ENCODE assay signal across 26 cellular contexts in genomic region chr6:107217248-107217647, GRCh38.
"Had no signal": no experiment of that assay in that cellular context is flagged by ENCODE, and none has a peak within 500 bp of the region (broad histone marks: within the 10 kb centered on the region; RNA-seq: fewer than 3 reads in every experiment).

No MANE protein-coding gene starts in this region.

- H3K9me3 ChIP-seq: breast epithelium, sigmoid colon, stomach, uterus had no signal

- H3K27me3 Mint-ChIP-seq: activated naive CD8-positive, alpha-beta T cell; activated T-cell treated with anti-CD3 and anti-CD28 coated beads, Interleukin-2, amount 50 U/mL, for 24 hours; activated T-helper 17 cell treated with anti-CD3 and anti-CD28 coated beads, Interleukin-2, amount 50 U/mL, for 72 hours; central memory CD8-positive, alpha-beta T cell; stimulated activated memory B cell treated with anti-CD40 and anti-IgM and Interleukin-4, amounts not matched to agents 10 μg/mL and 1 μg/mL and 100 μg/mL, for 72 hours had no signal

- H3K4me3 Mint-ChIP-seq: activated naive CD8-positive, alpha-beta T cell; activated T-cell treated with anti-CD3 and anti-CD28 coated beads, Interleukin-2, amount 50 U/mL, for 24 hours; activated T-helper 17 cell treated with anti-CD3 and anti-CD28 coated beads, Interleukin-2, amount 50 U/mL, for 72 hours; central memory CD8-positive, alpha-beta T cell; nephron; stimulated activated memory B cell treated with anti-CD40 and anti-IgM and Interleukin-4, amounts not matched to agents 10 μg/mL and 1 μg/mL and 100 μg/mL, for 72 hours; T-helper 2 cell treated with Interferon-gamma antibody and Interleukin-4, amounts not matched to agents 5 μg/mL and 100 μg/mL, for 36 hours had no signal

- ATAC-seq: activated T-helper 17 cell treated with anti-CD3 and anti-CD28 coated beads, Interleukin-2, amount 50 U/mL, for 72 hours; foreskin keratinocyte; left ventricle myocardium superior; stimulated activated memory B cell treated with anti-CD40 and anti-IgM and Interleukin-4, amounts not matched to agents 10 μg/mL and 1 μg/mL and 100 μg/mL, for 72 hours had no signal

- H3K27ac ChIP-seq: breast epithelium, foreskin keratinocyte, sigmoid colon, stomach, uterus, WERI-Rb-1 had no signal

- H3K27me3 ChIP-seq: breast epithelium, foreskin keratinocyte, sigmoid colon, stomach, uterus had no signal

- H3K27ac Mint-ChIP-seq: activated naive CD8-positive, alpha-beta T cell; activated T-cell treated with anti-CD3 and anti-CD28 coated beads, Interleukin-2, amount 50 U/mL, for 24 hours; activated T-helper 17 cell treated with anti-CD3 and anti-CD28 coated beads, Interleukin-2, amount 50 U/mL, for 72 hours; stimulated activated memory B cell treated with anti-CD40 and anti-IgM and Interleukin-4, amounts not matched to agents 10 μg/mL and 1 μg/mL and 100 μg/mL, for 72 hours; T-helper 2 cell treated with Interferon-gamma antibody and Interleukin-4, amounts not matched to agents 5 μg/mL and 100 μg/mL, for 36 hours had no signal

- FAIRE-seq: colon had no signal

- DNase-seq: activated CD8-positive, alpha-beta memory T cell treated with anti-CD3 and anti-CD28 coated beads for 24 hours; activated CD8-positive, alpha-beta memory T cell treated with anti-CD3 and anti-CD28 coated beads, Interleukin-2, amount 50 U/mL, for 4 hours; activated T-cell treated with anti-CD3 and anti-CD28 coated beads, Interleukin-2, amount 50 U/mL, for 24 hours; effector memory CD4-positive, alpha-beta T cell; foreskin keratinocyte; hippocampal formation; kidney glomerular epithelial cell; left ventricle myocardium superior; nucleus accumbens; posterior cingulate gyrus; retina; sigmoid colon; stimulated activated CD4-positive, alpha-beta T cell treated with anti-CD3 and anti-CD28 coated beads, Interleukin-15, amount 100 ng/mL, for 24 hours; stomach; trophoblast cell; uterus; WERI-Rb-1 had no signal

- H3K36me3 Mint-ChIP-seq: activated naive CD8-positive, alpha-beta T cell had no signal

- H3K9me3 Mint-ChIP-seq: activated T-cell treated with anti-CD3 and anti-CD28 coated beads, Interleukin-2, amount 50 U/mL, for 24 hours; activated T-helper 17 cell treated with anti-CD3 and anti-CD28 coated beads, Interleukin-2, amount 50 U/mL, for 72 hours; central memory CD8-positive, alpha-beta T cell; nephron; stimulated activated memory B cell treated with anti-CD40 and anti-IgM and Interleukin-4, amounts not matched to agents 10 μg/mL and 1 μg/mL and 100 μg/mL, for 72 hours; T-helper 2 cell treated with Interferon-gamma antibody and Interleukin-4, amounts not matched to agents 5 μg/mL and 100 μg/mL, for 36 hours had no signal

- H3K4me3 ChIP-seq: breast epithelium, sigmoid colon, smooth muscle cell, stomach, uterus had no signal

- H3K36me3 ChIP-seq: breast epithelium, sigmoid colon, stomach, uterus, WERI-Rb-1 had no signal

- H3K4me1 ChIP-seq: breast epithelium, stomach, uterus had no signal

- H3K4me1 Mint-ChIP-seq: activated T-helper 17 cell treated with anti-CD3 and anti-CD28 coated beads, Interleukin-2, amount 50 U/mL, for 72 hours; central memory CD8-positive, alpha-beta T cell; nephron; stimulated activated memory B cell treated with anti-CD40 and anti-IgM and Interleukin-4, amounts not matched to agents 10 μg/mL and 1 μg/mL and 100 μg/mL, for 72 hours had no signal

- H3K4me2 ChIP-seq: smooth muscle cell had no signal
